8 cellular contexts compared by ENCODE assay signal in genomic region chr15:73630796-73631471, GRCh38. TPM values are rescaled to one million over a fixed set of nuclear protein-coding genes. Genes with fewer than 3 reads are reported as not detected.
DNase-seq lines count a peak whose midpoint lies in the region; ATAC-seq and TF ChIP-seq lines count a peak whose summit lies in the region.

No MANE protein-coding gene starts in this region.

- peaks cover 49% of the 10 kb centered on the region for H4K20me1 ChIP-seq in OCI-LY3 (ENCODE audit: insufficient read depth, low read length)

- H3K4me3 ChIP-seq in OCI-LY3 (ENCODE audit: low read length) (peak overlapping the region; percentile 88), endodermal cell (ENCODE audit: low read length) (peak overlapping the region; percentile 95), neutrophil (ENCODE audit: low read depth in 1 of 2, low read length in 1 of 2) (no peak overlapping the region)

- H3K4me2 ChIP-seq in OCI-LY3 (ENCODE audit: low read length), result peak overlapping the region; percentile 97

- no peak overlapping the region for H3K27ac ChIP-seq in OCI-LY3 (ENCODE audit: low read length)
- H3K27ac ChIP-seq in endodermal cell (ENCODE audit: low read depth, low read length), result no peak overlapping the region
- H3K27ac ChIP-seq in neutrophil, result peak overlapping the region; percentile 95

- ATAC-seq in GM21390 (IDR thresholded peaks at IDR 0.05; ENCODE audit: unreplicated experiment), result no peak
- no peak for ATAC-seq in HG03025 (IDR thresholded peaks at IDR 0.05; ENCODE audit: low FRiP score, unreplicated experiment)

- H3K9ac ChIP-seq in OCI-LY3 (ENCODE audit: low read length), result no peak overlapping the region
- H3K9ac ChIP-seq in endodermal cell (ENCODE audit: extremely low read depth, low read length, poor library complexity, severe bottlenecking), result no peak overlapping the region

- intact Hi-C loops in Calu3 (cut with micrococcal nuclease; ENCODE audit: unreplicated experiment), result no loop called here

- 29 to 48% methylated on average over 4 of the region's 4 CpGs for WGBS in endodermal cell (ENCODE audit: insufficient coverage in 1 of 2, insufficient read length in 1 of 2), 2 experiments

- no peaks in the 10 kb centered on the region for H3K36me3 ChIP-seq in OCI-LY3 (replicated peaks; ENCODE audit: low read depth, low read length)
- H3K36me3 ChIP-seq in endodermal cell (ENCODE audit: control insufficient read depth, insufficient read depth, low read length), result no peaks in the 10 kb centered on the region
- no peaks in the 10 kb centered on the region for H3K36me3 ChIP-seq in neutrophil

- H3K4me1 ChIP-seq in OCI-LY3 (ENCODE audit: low read length), result peaks cover 26% of the 10 kb centered on the region
- H3K4me1 ChIP-seq in endodermal cell (ENCODE audit: control insufficient read depth, insufficient read depth, low read length), result no peaks in the 10 kb centered on the region
- peaks cover 59 to 72% of the 10 kb centered on the region in 2 experiments for H3K4me1 ChIP-seq in neutrophil (ENCODE audit: control insufficient read depth in 1 of 2, insufficient read depth in 1 of 2, low read depth in 1 of 2, low read length in 1 of 2)

- H3K9me3 Mint-ChIP-seq in Calu3 (ENCODE audit: low read depth, unreplicated experiment) (no peaks in the 10 kb centered on the region), endodermal cell (no peaks in the 10 kb centered on the region)

- H3K4me3 Mint-ChIP-seq in Calu3 (ENCODE audit: low read depth, unreplicated experiment), result peak overlapping the region; percentile 70
- H3K4me3 Mint-ChIP-seq in endodermal cell, result peak overlapping the region; percentile 88

- H3K27ac Mint-ChIP-seq in Calu3 (ENCODE audit: unreplicated experiment) (no peak overlapping the region), endodermal cell (peak overlapping the region; percentile 60)

- H3K9me3 ChIP-seq in OCI-LY3 (ENCODE audit: insufficient read depth, low read length), result no peaks in the 10 kb centered on the region
- H3K9me3 ChIP-seq in endodermal cell (ENCODE audit: control insufficient read depth, low read length), result no peaks in the 10 kb centered on the region
- H3K9me3 ChIP-seq in neutrophil, result no peaks in the 10 kb centered on the region

- TF ChIP-seq CTCF in Calu3 (IDR thresholded peaks at IDR 0.05; ENCODE audit: unreplicated experiment) (no peak), OCI-LY3 (IDR thresholded peaks at IDR 0.05; ENCODE audit: low read depth, low read length) (no peak), endodermal cell (conservative IDR thresholded peaks at IDR 0.05) (no peak), neutrophil (IDR thresholded peaks at IDR 0.05) (no peak)

- H3K36me3 Mint-ChIP-seq in Calu3 (ENCODE audit: insufficient read depth, unreplicated experiment) (peaks cover 25% of the 10 kb centered on the region), endodermal cell (ENCODE audit: low read depth) (no peaks in the 10 kb centered on the region)

- CTCF ChIA-PET in Calu3 (lab: Charles Lee), result interaction anchor here (0.6 to 0.8 kb wide), 2 partner anchors 29 to 325 kb away, joined by 3 read pairs; no protein-coding TSS in a partner anchor

- H3K4me1 Mint-ChIP-seq in Calu3 (ENCODE audit: low read depth, unreplicated experiment), result peaks cover 34% of the 10 kb centered on the region
- H3K4me1 Mint-ChIP-seq in endodermal cell, result peaks cover 46% of the 10 kb centered on the region

- BruUV-seq in Calu3 (replicated peaks; lab: Mats Ljungman, UMichigan), result TSS peak; percentile 29

- DNase-seq in Calu3 (no peak), endodermal cell (no peak), NCI-H345 treated with DMSO at 0.1 percent for 48 hours (lab: John Stamatoyannopoulos, UW; ENCODE audit: unreplicated experiment) (no peak)
- no peak for DNase-seq in activated CD4-positive, CD25-positive, alpha-beta regulatory T cell (lab: John Stamatoyannopoulos, UW)

- H3K27me3 ChIP-seq in OCI-LY3 (ENCODE audit: low read depth, low read length) (no peaks in the 10 kb centered on the region), endodermal cell (ENCODE audit: control insufficient read depth, insufficient read depth, low read length, poor library complexity, severe bottlenecking) (no peaks in the 10 kb centered on the region), neutrophil (no peaks in the 10 kb centered on the region)

- H3K27me3 Mint-ChIP-seq in Calu3 (ENCODE audit: unreplicated experiment) (no peaks in the 10 kb centered on the region), endodermal cell (ENCODE audit: insufficient read depth) (no peaks in the 10 kb centered on the region)

- no peak overlapping the region for H2AFZ ChIP-seq in OCI-LY3 (ENCODE audit: low read depth, low read length)

- peaks cover 70% of the 10 kb centered on the region for H3K79me2 ChIP-seq in OCI-LY3 (ENCODE audit: low read length)

RNA-seq across cellular contexts. Expression of gene NPTN, which starts 2.3 kb away (rescaled TPM):
- total RNA-seq in Calu3 (2022), result 190 TPM in 2 replicates
- 100 to 1,000 TPM in 1 of 2 donors, 10 to 100 TPM in 1; 85.4 to 110 TPM for total RNA-seq in endodermal cell
- polyA plus RNA-seq in endodermal cell (2013, experiment 1 of 2), result 92.0 TPM
- polyA plus RNA-seq in endodermal cell (2013, experiment 2 of 2), result 83.4 TPM

RNA-seq across cellular contexts. Expression of gene CD276, which starts 53.2 kb away (rescaled TPM):
- 83.7 and 84.6 TPM in 2 replicates for total RNA-seq in Calu3 (2022)
- total RNA-seq in endodermal cell, result 100 to 1,000 TPM; 122 to 133 TPM
- 170 TPM for polyA plus RNA-seq in endodermal cell (2013, experiment 1 of 2)
- 168 TPM for polyA plus RNA-seq in endodermal cell (2013, experiment 2 of 2)

Comparison
In these comparisons a context has a peak if more than half of its experiments do, and no peak if none do; other contexts are left out.
1. H3K4me3 ChIP-seq: peak in OCI-LY3 (single experiment) and endodermal cell (single experiment); none in neutrophil (0 of 2).